ENCODE assay signal across 9 cellular contexts in genomic region chr5:169803077-169803981, GRCh38.
DNase-seq lines count a peak whose midpoint lies in the region; ATAC-seq, FAIRE-seq and TF ChIP-seq lines count a peak whose summit lies in the region.
"Had no signal": no experiment of that assay in that cellular context is flagged by ENCODE, and none has a peak within 500 bp of the region (broad histone marks: within the 10 kb centered on the region; RNA-seq: fewer than 3 reads in every experiment).

No MANE protein-coding gene starts in this region.

- H3K36me3 Mint-ChIP-seq in osteocyte (ENCODE audit: unreplicated experiment) = no peaks in the 10 kb centered on the region

- no peak overlapping the region for H3K4me3 ChIP-seq in epithelial cell of esophagus (ENCODE audit: low read length)

- FAIRE-seq in RCC 7860 (lab: Jason Lieb, UNC) = no peak

- H3K27ac Mint-ChIP-seq in osteocyte (ENCODE audit: unreplicated experiment) = peak overlapping the region; percentile 15

- ATAC-seq in HG03039 (IDR thresholded peaks at IDR 0.05; ENCODE audit: unreplicated experiment) = no peak
- ATAC-seq in HG02642 (IDR thresholded peaks at IDR 0.05; ENCODE audit: poor library complexity, unreplicated experiment) = no peak

- TF ChIP-seq CTCF in epithelial cell of esophagus (IDR thresholded peaks at IDR 0.05; ENCODE audit: insufficient read depth, low read depth, low read length, missing control alignments) (no peak), osteocyte (IDR thresholded peaks at IDR 0.05) (no peak)

- H3K4me1 Mint-ChIP-seq in osteocyte (ENCODE audit: unreplicated experiment) = peaks cover 17% of the 10 kb centered on the region

- no peak overlapping the region for H3K4me3 Mint-ChIP-seq in osteocyte (ENCODE audit: unreplicated experiment)

- H3K27me3 Mint-ChIP-seq in osteocyte (ENCODE audit: unreplicated experiment) = no peaks in the 10 kb centered on the region

- DNase-seq in ELF-1 (ENCODE audit: low read depth, low spot score) (peak; percentile 10), RCC 7860 (ENCODE audit: low spot score) (peak; percentile 31), epithelial cell of esophagus (ENCODE audit: low read depth) (peak; percentile 81), osteocyte (ENCODE audit: extremely low spot score, unreplicated experiment) (no peak), ecto neural progenitor cell (ENCODE audit: low spot score) (no peak), cortex of kidney (lab: John Stamatoyannopoulos, UW) (no peak)
- DNase-seq: SHP77 had no signal

- no peaks in the 10 kb centered on the region for H3K9me3 Mint-ChIP-seq in osteocyte (ENCODE audit: unreplicated experiment)

Comparison
In these comparisons a context has a peak if more than half of its experiments do, and no peak if none do; other contexts are left out.
1. DNase-seq: peak in ELF-1 (single experiment), RCC 7860 (single experiment) and epithelial cell of esophagus (single experiment); none in osteocyte (single experiment), ecto neural progenitor cell (single experiment) and cortex of kidney (single experiment).